In genomic region chr1:91714867-91715381, GRCh38 we compare ENCODE assay signal across 22 cellular contexts.
"Had no signal": no experiment of that assay in that cellular context is flagged by ENCODE, and none has a peak within 500 bp of the region (broad histone marks: within the 10 kb centered on the region; RNA-seq: fewer than 3 reads in every experiment).

No MANE protein-coding gene starts in this region.

- ATAC-seq: activated CD8-positive, alpha-beta memory T cell treated with anti-CD3 and anti-CD28 coated beads, Interleukin-2, amount 10 ng/mL, durations not matched to agents 7 days and 5 days; activated CD8-positive, alpha-beta T cell treated with anti-CD3 and anti-CD28 coated beads for 36 hours; activated naive CD4-positive, alpha-beta T cell treated with anti-CD3 and anti-CD28 coated beads, Interleukin-2, amount 50 U/mL, for 72 hours; gastrocnemius medialis had no signal

- DNase-seq: activated CD4-positive, alpha-beta T cell treated with anti-CD3 and anti-CD28 coated beads, Interleukin-2, amount 10 ng/mL, durations not matched to agents 7 days and 5 days; activated CD4-positive, CD25-positive, alpha-beta regulatory T cell treated with anti-CD3 and anti-CD28 coated beads, Interleukin-2, amount 50 U/mL, for 72 hours; activated CD8-positive, alpha-beta memory T cell treated with anti-CD3 and anti-CD28 coated beads, Interleukin-2, amount 10 ng/mL, durations not matched to agents 7 days and 5 days; activated CD8-positive, alpha-beta T cell treated with anti-CD3 and anti-CD28 coated beads for 36 hours; activated T-cell treated with anti-CD3 and anti-CD28 coated beads for 4 hours; adrenal gland; brain microvascular endothelial cell; caudate nucleus; effector memory CD4-positive, alpha-beta T cell; gastrocnemius medialis; head of caudate nucleus; hypothalamus; posterior cingulate gyrus; stimulated activated CD4-positive, alpha-beta T cell treated with anti-CD3 and anti-CD28 coated beads, Interleukin-4, amount 100 ng/mL, for 24 hours; stimulated activated naive CD4-positive, alpha-beta T cell treated with Interleukin-2 at 50 U/mL for 16 hours; substantia nigra; thyroid gland had no signal

- H3K4me3 Mint-ChIP-seq: activated CD4-positive, alpha-beta T cell treated with anti-CD3 and anti-CD28 coated beads, Interleukin-2, amount 10 ng/mL, durations not matched to agents 7 days and 5 days; activated CD8-positive, alpha-beta memory T cell treated with anti-CD3 and anti-CD28 coated beads, Interleukin-2, amount 10 ng/mL, durations not matched to agents 7 days and 5 days; activated CD8-positive, alpha-beta T cell treated with anti-CD3 and anti-CD28 coated beads for 36 hours; neural progenitor cell; T-helper 2 cell treated with Interferon-gamma antibody and Interleukin-4, amounts not matched to agents 5 μg/mL and 100 μg/mL, for 36 hours had no signal

- H3K27ac Mint-ChIP-seq: activated CD4-positive, alpha-beta T cell treated with anti-CD3 and anti-CD28 coated beads, Interleukin-2, amount 10 ng/mL, durations not matched to agents 7 days and 5 days; activated CD8-positive, alpha-beta memory T cell treated with anti-CD3 and anti-CD28 coated beads, Interleukin-2, amount 10 ng/mL, durations not matched to agents 7 days and 5 days; activated CD8-positive, alpha-beta T cell treated with anti-CD3 and anti-CD28 coated beads for 36 hours; activated naive CD4-positive, alpha-beta T cell treated with anti-CD3 and anti-CD28 coated beads, Interleukin-2, amount 50 U/mL, for 72 hours; neural progenitor cell; T-helper 2 cell treated with Interferon-gamma antibody and Interleukin-4, amounts not matched to agents 5 μg/mL and 100 μg/mL, for 36 hours had no signal

- H3K36me3 ChIP-seq: brain microvascular endothelial cell, neural progenitor cell had no signal

- H3K27me3 Mint-ChIP-seq: activated CD4-positive, alpha-beta T cell treated with anti-CD3 and anti-CD28 coated beads, Interleukin-2, amount 10 ng/mL, durations not matched to agents 7 days and 5 days; activated CD8-positive, alpha-beta memory T cell treated with anti-CD3 and anti-CD28 coated beads, Interleukin-2, amount 10 ng/mL, durations not matched to agents 7 days and 5 days; activated CD8-positive, alpha-beta T cell treated with anti-CD3 and anti-CD28 coated beads for 36 hours had no signal

- H3K9me3 ChIP-seq: adrenal gland, ascending aorta, gastrocnemius medialis, thyroid gland had no signal

- H3K4me2 ChIP-seq: neural progenitor cell had no signal

- H3K27me3 ChIP-seq: adrenal gland, ascending aorta, brain microvascular endothelial cell, gastrocnemius medialis, neural progenitor cell, thyroid gland had no signal

- H3K4me3 ChIP-seq: adrenal gland, ascending aorta, gastrocnemius medialis, neural progenitor cell, thyroid gland had no signal

- H3K9me3 Mint-ChIP-seq: activated CD4-positive, alpha-beta T cell treated with anti-CD3 and anti-CD28 coated beads, Interleukin-2, amount 10 ng/mL, durations not matched to agents 7 days and 5 days; activated CD8-positive, alpha-beta T cell treated with anti-CD3 and anti-CD28 coated beads for 36 hours; activated naive CD4-positive, alpha-beta T cell treated with anti-CD3 and anti-CD28 coated beads, Interleukin-2, amount 50 U/mL, for 72 hours; neural progenitor cell; T-helper 2 cell treated with Interferon-gamma antibody and Interleukin-4, amounts not matched to agents 5 μg/mL and 100 μg/mL, for 36 hours had no signal

- H3K27ac ChIP-seq: ascending aorta, brain microvascular endothelial cell, neural progenitor cell, thyroid gland, VCaP had no signal

- H3K4me1 ChIP-seq: ascending aorta had no signal

- H3K9ac ChIP-seq: neural progenitor cell had no signal
